1 cellular context compared by ENCODE assay signal in the genomic region with DNA sequence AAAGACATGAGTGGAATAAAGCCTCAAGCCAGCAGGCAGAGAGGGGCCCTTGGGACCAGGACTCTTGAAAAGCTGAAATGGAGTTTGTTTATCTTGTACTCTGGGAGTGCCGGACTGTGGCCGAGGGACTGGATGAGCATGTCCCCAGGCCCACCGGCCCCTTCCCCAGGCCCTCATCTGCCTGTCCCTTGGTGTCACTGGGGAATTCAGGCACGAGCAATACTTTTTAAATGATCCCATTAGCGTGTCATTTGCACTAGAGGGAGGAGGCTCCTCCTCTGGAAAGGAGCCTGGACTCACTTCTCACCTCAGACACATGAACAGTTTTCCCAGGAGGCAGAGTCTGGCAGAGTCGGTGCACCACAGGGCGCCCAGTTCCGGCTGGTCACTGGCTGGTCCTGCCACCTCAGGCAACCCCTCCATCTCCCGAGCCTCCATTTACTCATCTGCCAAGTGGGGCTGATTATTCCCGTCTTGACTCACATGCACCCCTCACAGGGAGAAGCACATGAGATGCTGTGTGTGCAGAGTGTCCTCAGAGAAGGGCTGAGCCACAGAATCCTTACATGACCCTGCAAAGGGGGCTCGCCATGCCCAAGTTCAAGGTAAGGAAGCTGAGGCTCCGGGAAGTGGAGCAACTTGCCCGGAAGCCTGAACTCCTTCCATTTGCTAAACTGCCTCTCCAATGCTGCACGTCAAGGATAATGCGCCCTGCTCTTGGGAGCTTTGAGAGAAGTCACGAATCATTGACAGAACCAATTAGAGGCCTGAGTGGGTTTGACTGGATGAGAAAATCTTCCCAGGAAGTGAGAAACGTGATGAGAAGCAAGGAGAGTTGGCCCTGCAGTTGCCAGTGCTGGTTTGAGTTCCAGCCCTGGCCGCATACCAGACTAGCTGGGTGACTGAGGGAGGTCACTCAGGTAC.
TF ChIP-seq lines count a peak whose summit lies in the region.

No MANE protein-coding gene starts in this region.

TF ChIP-seq in HepG2, 621 proteins besides CTCF, POLR2A, EP300 and RAD21:
- 0 out of 2 replicates have a peak, but pooled peaks have one; percentile 13 for TF ChIP-seq ZNF629 (CRISPR knock-in tag; conservative IDR thresholded peaks at IDR 0.05)
- TF ChIP-seq TMF1 (CRISPR knock-in tag; IDR thresholded peaks at IDR 0.05; ENCODE audit: low read depth): no peak
TF ChIP-seq in HepG2: peak in this region for 1.
